ENCODE assay signal across 2 cellular contexts in genomic region chr22:37052386-37053309, GRCh38.
TF ChIP-seq lines count a peak whose summit lies in the region.

No MANE protein-coding gene starts in this region.

TF ChIP-seq in SK-N-SH, 30 proteins besides CTCF, POLR2A, EP300 and RAD21 (continued from another document):
- TF ChIP-seq USF2 (IDR thresholded peaks at IDR 0.05; ENCODE audit: borderline replicate concordance, low read depth, low read length) (no peak), EZH2phosphoT487 (IDR thresholded peaks at IDR 0.05; ENCODE audit: borderline replicate concordance, low read depth) (no peak), RFX5 (IDR thresholded peaks at IDR 0.05; ENCODE audit: low read length) (no peak), GATA2 (CRISPR knock-in tag; IDR thresholded peaks at IDR 0.05) (no peak), MAX (IDR thresholded peaks at IDR 0.05; ENCODE audit: low read depth) (no peak), MEF2A (IDR thresholded peaks at IDR 0.05; ENCODE audit: borderline replicate concordance, low read depth) (no peak), TCF12 (IDR thresholded peaks at IDR 0.05) (no peak), POLR2AphosphoS5 (IDR thresholded peaks at IDR 0.05; ENCODE audit: low read depth, low read length) (no peak), MXI1 (IDR thresholded peaks at IDR 0.05; ENCODE audit: low read depth, low read length) (no peak), REST (IDR thresholded peaks at IDR 0.05; ENCODE audit: low read depth, low read length) (no peak)

TF ChIP-seq in SK-N-SH treated with all-trans-retinoic acid at 6 μM for 48 hours, 23 proteins besides CTCF, POLR2A, EP300 and RAD21 (continued from another document):
- TF ChIP-seq ARNTL (CRISPR knock-in tag; IDR thresholded peaks at IDR 0.05; ENCODE audit: borderline replicate concordance, low read depth), result no peak
- no peak for TF ChIP-seq CREB5 (CRISPR knock-in tag; IDR thresholded peaks at IDR 0.05; ENCODE audit: low read depth)
- no peak for TF ChIP-seq TSHZ2 (CRISPR knock-in tag; IDR thresholded peaks at IDR 0.05)
- no peak for TF ChIP-seq CSDC2 (CRISPR knock-in tag; IDR thresholded peaks at IDR 0.05)
